8 cellular contexts compared by ENCODE assay signal in genomic region chr11:130118636-130119387, GRCh38. TPM values are rescaled to one million over a fixed set of nuclear protein-coding genes. Genes with fewer than 3 reads are reported as not detected.
A peak's percentile ranks its signal among the peaks of the same experiment; 100 is the strongest.
DNase-seq lines count a peak whose midpoint lies in the region; ATAC-seq, FAIRE-seq and TF ChIP-seq lines count a peak whose summit lies in the region.

No MANE protein-coding gene starts in this region.

- no peaks in the 10 kb centered on the region for H3K27me3 ChIP-seq in K562 (ENCODE audit: control insufficient read depth in 2 of 2, insufficient read depth in 2 of 2, low read length in 2 of 2)

- H3K4me2 ChIP-seq in K562 (ENCODE audit: insufficient read depth, low read length): no peak overlapping the region

- TF ChIP-seq EP300 in K562 (IDR thresholded peaks at IDR 0.05; ENCODE audit: low read length): no peak

- intact Hi-C loops in K562 (cut with micrococcal nuclease): no loop called here

- no peaks in the 10 kb centered on the region for H4K20me1 ChIP-seq in K562 (replicated peaks; ENCODE audit: control insufficient read depth, insufficient read depth, low read length)

- no peak overlapping the region for H3K9ac ChIP-seq in K562 (ENCODE audit: insufficient read depth in 1 of 2, low read depth in 2 of 2, low read length in 2 of 2)

- H3K27ac ChIP-seq in K562 (ENCODE audit: extremely low read depth, low read depth, low read length): no peak overlapping the region

- H3K9me3 ChIP-seq in K562 (replicated peaks; ENCODE audit: control insufficient read depth, insufficient read depth, low read depth, low read length): no peaks in the 10 kb centered on the region

- peaks cover 0 to 6% of the 10 kb centered on the region in 2 experiments; a peak in 1 of 5 replicates for H3K4me1 ChIP-seq in K562 (replicated peaks in 1 of 2; ENCODE audit: control insufficient read depth in 2 of 2, insufficient read depth in 2 of 2, low read length in 2 of 2)

- WGBS in K562 (ENCODE audit: insufficient coverage, low coverage, missing lambda C conversion rate): 95% methylated on average over 9 of the region's 9 CpGs

- no peak for TF ChIP-seq RAD21 in K562 (CRISPR knock-in tag; conservative IDR thresholded peaks at IDR 0.05 in 1 of 2, IDR thresholded peaks at IDR 0.05 in 1 of 2)

- in situ Hi-C loops in K562 (cut with MboI): no loop called here

- POLR2A ChIA-PET in K562 (lab: Yijun Ruan, JAX): interaction anchor here (0.6 to 1.0 kb wide), 2 partner anchors 14 to 69 kb away, joined by 3 read pairs; no protein-coding TSS in a partner anchor

- H3K9me1 ChIP-seq in K562 (ENCODE audit: control insufficient read depth, insufficient read depth, low read length): no peaks in the 10 kb centered on the region

- no peak for DNase-seq in GM12891 (ENCODE audit: insufficient read length, low spot score)
- DNase-seq in K562 (ENCODE audit: extremely low read depth in 1 of 4, low spot score in 3 of 4): no peak
- DNase-seq in NCI-H2171 (lab: John Stamatoyannopoulos, UW): no peak
- DNase-seq in SW480 (ENCODE audit: low spot score): no peak
- DNase-seq in effector CD8-positive, alpha-beta T cell (lab: John Stamatoyannopoulos, UW): no peak
- DNase-seq in NCI-H510A treated with DMSO at 0.1 percent for 48 hours (lab: John Stamatoyannopoulos, UW): no peak

- peaks cover 68% of the 10 kb centered on the region for H3K36me3 ChIP-seq in K562 (ENCODE audit: control insufficient read depth, insufficient read depth, low read length)

- 0 out of 3 replicates have a peak, but pooled peaks cover 2% of the 10 kb centered on the region for H3K79me2 ChIP-seq in K562 (ENCODE audit: control insufficient read depth, insufficient read depth, low read length)

- H3K4me3 ChIP-seq in K562: no peak overlapping the region

- no peak for TF ChIP-seq POLR2A in GM12891 (IDR thresholded peaks at IDR 0.05; ENCODE audit: low read depth, low read length)
- TF ChIP-seq POLR2A in K562 (conservative IDR thresholded peaks at IDR 0.05): no peak

- no TSS peak for BruUV-seq in K562 (replicated peaks; lab: Mats Ljungman, UMichigan)

- peak; percentile 54 for ATAC-seq in GM21390 (IDR thresholded peaks at IDR 0.05; ENCODE audit: unreplicated experiment)
- peak; percentile 38 for ATAC-seq in HG03565 (IDR thresholded peaks at IDR 0.05; ENCODE audit: unreplicated experiment)
- ATAC-seq in K562: no peak; the same call in 2 of the 3 replicates

- H2AFZ ChIP-seq in K562 (ENCODE audit: low read depth, low read length): no peak overlapping the region

- TF ChIP-seq CTCF in K562 (IDR thresholded peaks at IDR 0.05 in 2 of 3, conservative IDR thresholded peaks at IDR 0.05 in 1 of 3; ENCODE audit: insufficient read depth in 2 of 3, low read depth in 1 of 3, low read length in 3 of 3): no peak

- CTCF ChIA-PET in K562 (lab: Yijun Ruan, JAX; ENCODE audit: low intra/inter-chr PET ratio): no interaction called here

- peak; percentile 78 for FAIRE-seq in GM12891 (lab: Jason Lieb, UNC)
- no peak for FAIRE-seq in K562 (lab: Jason Lieb, UNC)

TF ChIP-seq in GM12891, 5 proteins besides CTCF, POLR2A, EP300 and RAD21:
- TF ChIP-seq POU2F2 (IDR thresholded peaks at IDR 0.05; ENCODE audit: low read depth, low read length): no peak
TF ChIP-seq in GM12891: peak in this region for 0.

TF ChIP-seq in K562, 482 proteins besides CTCF, POLR2A, EP300 and RAD21:
- no peak for TF ChIP-seq GTF2E2 (tag; IDR thresholded peaks at IDR 0.05)
- peak; percentile 23; the same call in 1 of the 2 replicates for TF ChIP-seq CEBPB (tag; IDR thresholded peaks at IDR 0.05)
- no peak for TF ChIP-seq ZFP91 (CRISPR knock-in tag; IDR thresholded peaks at IDR 0.05)
- TF ChIP-seq XRCC4 (IDR thresholded peaks at IDR 0.05; ENCODE audit: extremely low read depth, insufficient read depth, insufficient read length): no peak
- TF ChIP-seq LARP7 (IDR thresholded peaks at IDR 0.05): no peak
- TF ChIP-seq ZNF764 (CRISPR knock-in tag; IDR thresholded peaks at IDR 0.05; ENCODE audit: low read depth): no peak
- no peak for TF ChIP-seq TRIM24 (IDR thresholded peaks at IDR 0.05)

RNA-seq across cellular contexts. Expression of gene ST14, which starts 40.8 kb away (rescaled TPM):
- polyA plus RNA-seq in GM12891 (2012; ENCODE audit: low read depth, missing spikeins): 0.08 TPM
- total RNA-seq in K562 (2011; cell fraction: chromatin; rRNA removed; ENCODE audit: low replicate concordance): 0.23 TPM in 1 of 2 replicates, not detected in the other
- total RNA-seq in K562 (2011; cell fraction: nucleolus; rRNA removed): not detected in 2 replicates
- total RNA-seq in K562 (2011; cell fraction: nucleoplasm; rRNA removed): 0.15 TPM in 1 of 2 replicates, not detected in the other
- not detected in 2 replicates for total RNA-seq in K562 (2014; rRNA removed)
- not detected in 2 replicates for total RNA-seq in K562 (2014; rRNA removed; fragmentation: Illumina TruSeq; extraction: Trizol)
- not detected in 2 replicates for total RNA-seq in K562 (2015; rRNA removed; fragmentation: Illumina TruSeq; extraction: Trizol)
- total RNA-seq in K562 (2021): 0.20 and 0.36 TPM in 2 replicates
- polyA plus RNA-seq in K562 (2011; rRNA removed): 0.01 and 0.08 TPM in 2 replicates
- 0.01 and 0.13 TPM in 2 replicates for polyA plus RNA-seq in K562 (2011; cell fraction: cytosol; rRNA removed)
- polyA plus RNA-seq in K562 (2011; cell fraction: nucleus; rRNA removed): 0.14 TPM in 1 of 2 replicates, not detected in the other
- polyA plus RNA-seq in K562 (2012): 0.04 and 0.15 TPM in 2 replicates
- polyA plus RNA-seq in K562 (2014; fragmentation: Illumina TruSeq; extraction: Trizol): not detected in 2 replicates
- polyA plus RNA-seq in K562 (2014; fragmentation: Nextera tagmentation; extraction: Ambion mirVana): not detected
- polyA plus RNA-seq in K562 (2014; rRNA removed): not detected in 2 replicates
- not detected in 2 replicates for polyA minus RNA-seq in K562 (2011; rRNA and poly(A)+ RNA removed)
- polyA minus RNA-seq in K562 (2011; cell fraction: cytosol; rRNA and poly(A)+ RNA removed): not detected in 2 replicates
- 0.27 TPM in 1 of 2 replicates, not detected in the other for polyA minus RNA-seq in K562 (2011; cell fraction: nucleus; rRNA and poly(A)+ RNA removed)

RNA-seq across cellular contexts. Expression of gene APLP2, which starts 49.1 kb away (rescaled TPM):
- 5.1 TPM for polyA plus RNA-seq in GM12891 (2012; ENCODE audit: low read depth, missing spikeins)
- total RNA-seq in K562 (2011; cell fraction: chromatin; rRNA removed; ENCODE audit: low replicate concordance): 172 and 218 TPM in 2 replicates
- total RNA-seq in K562 (2011; cell fraction: nucleolus; rRNA removed): 144 and 155 TPM in 2 replicates
- total RNA-seq in K562 (2011; cell fraction: nucleoplasm; rRNA removed): 223 and 231 TPM in 2 replicates
- total RNA-seq in K562 (2014; rRNA removed): 112 and 119 TPM in 2 replicates
- total RNA-seq in K562 (2014; rRNA removed; fragmentation: Illumina TruSeq; extraction: Trizol): 98.9 and 103 TPM in 2 replicates
- 113 and 118 TPM in 2 replicates for total RNA-seq in K562 (2015; rRNA removed; fragmentation: Illumina TruSeq; extraction: Trizol)
- 126 and 138 TPM in 2 replicates for total RNA-seq in K562 (2021)
- polyA plus RNA-seq in K562 (2011; rRNA removed): 96.7 and 123 TPM in 2 replicates
- 49.3 and 68.5 TPM in 2 replicates for polyA plus RNA-seq in K562 (2011; cell fraction: cytosol; rRNA removed)
- 59.6 and 88.1 TPM in 2 replicates for polyA plus RNA-seq in K562 (2011; cell fraction: nucleus; rRNA removed)
- polyA plus RNA-seq in K562 (2012): 118 and 143 TPM in 2 replicates
- polyA plus RNA-seq in K562 (2014; fragmentation: Illumina TruSeq; extraction: Trizol): 153 and 164 TPM in 2 replicates
- polyA plus RNA-seq in K562 (2014; fragmentation: Nextera tagmentation; extraction: Ambion mirVana): 10 to 100 TPM; 17.4 to 20.3 TPM
- polyA plus RNA-seq in K562 (2014; rRNA removed): 111 and 116 TPM in 2 replicates
- polyA minus RNA-seq in K562 (2011; rRNA and poly(A)+ RNA removed): 107 and 149 TPM in 2 replicates
- 41.6 and 47.6 TPM in 2 replicates for polyA minus RNA-seq in K562 (2011; cell fraction: cytosol; rRNA and poly(A)+ RNA removed)
- 28.7 and 31.2 TPM in 2 replicates for polyA minus RNA-seq in K562 (2011; cell fraction: nucleus; rRNA and poly(A)+ RNA removed)
